1 cellular context compared by ENCODE assay signal in the genomic region with DNA sequence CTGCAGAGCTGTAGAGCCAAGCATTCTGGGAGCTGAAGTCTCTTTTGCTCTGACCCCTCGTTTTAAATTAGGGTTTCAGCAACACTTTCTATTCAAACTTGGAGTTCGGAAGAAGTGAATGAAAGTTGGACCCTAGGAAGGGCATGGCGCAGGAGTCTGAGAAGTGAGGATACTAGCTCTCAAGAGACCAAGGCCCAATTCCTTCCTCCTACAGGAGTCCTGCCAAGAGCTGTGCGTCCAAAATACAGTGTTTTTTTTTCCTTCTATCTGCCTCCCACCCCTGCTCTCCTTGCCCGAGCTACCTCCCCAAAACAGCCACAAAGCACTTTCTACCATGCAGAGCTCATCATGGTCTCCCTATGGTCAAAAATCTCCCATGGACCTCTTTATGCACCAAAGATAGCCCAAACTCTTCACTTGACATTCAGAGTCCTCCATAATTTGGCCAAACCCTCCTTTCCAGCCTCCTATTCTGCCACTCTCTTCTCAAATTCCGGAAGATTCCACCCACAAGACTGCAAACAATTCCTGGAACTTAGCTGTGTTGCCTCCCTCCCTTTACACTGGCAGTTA.
TF ChIP-seq lines count a peak whose summit lies in the region.

No MANE protein-coding gene starts in this region.

TF ChIP-seq in HepG2, 621 proteins besides CTCF, POLR2A, EP300 and RAD21 (continued from another document):
- TF ChIP-seq TBP (CRISPR knock-in tag; IDR thresholded peaks at IDR 0.05) (0 out of 2 replicates have a peak, but pooled peaks have one; percentile 5), ZNF326 (CRISPR knock-in tag; IDR thresholded peaks at IDR 0.05; ENCODE audit: borderline replicate concordance) (no peak), ZNF766 (CRISPR knock-in tag; IDR thresholded peaks at IDR 0.05; ENCODE audit: borderline replicate concordance) (0 out of 2 replicates have a peak, but pooled peaks have one; percentile 18), ZNF749 (CRISPR knock-in tag; IDR thresholded peaks at IDR 0.05; ENCODE audit: borderline replicate concordance) (0 out of 2 replicates have a peak, but pooled peaks have one; percentile 17), AHDC1 (CRISPR knock-in tag; IDR thresholded peaks at IDR 0.05; ENCODE audit: borderline replicate concordance) (0 out of 2 replicates have a peak, but pooled peaks have one; percentile 61), NCOA1 (CRISPR knock-in tag; IDR thresholded peaks at IDR 0.05) (0 out of 2 replicates have a peak, but pooled peaks have one; percentile 18), ZNF225 (CRISPR knock-in tag; IDR thresholded peaks at IDR 0.05) (no peak), KDM5A (IDR thresholded peaks at IDR 0.05; ENCODE audit: borderline replicate concordance, low read length) (no peak), EZH2 (conservative IDR thresholded peaks at IDR 0.05; ENCODE audit: low read depth, low read length) (peak; percentile 75; the same call in 1 of the 2 replicates), PHF21A (CRISPR knock-in tag; IDR thresholded peaks at IDR 0.05) (peak; percentile 55), GTF3A (CRISPR knock-in tag; conservative IDR thresholded peaks at IDR 0.05) (no peak), IRX3 (CRISPR knock-in tag; IDR thresholded peaks at IDR 0.05; ENCODE audit: borderline replicate concordance, low read depth) (0 out of 2 replicates have a peak, but pooled peaks have one; percentile 10), NAIF1 (CRISPR knock-in tag; IDR thresholded peaks at IDR 0.05; ENCODE audit: borderline replicate concordance) (no peak), RFXANK (CRISPR knock-in tag; IDR thresholded peaks at IDR 0.05) (0 out of 2 replicates have a peak, but pooled peaks have one; percentile 3), ZNF850 (CRISPR knock-in tag; conservative IDR thresholded peaks at IDR 0.05) (peak; percentile 79; the same call in 1 of the 2 replicates), ZNF747 (CRISPR knock-in tag; IDR thresholded peaks at IDR 0.05; ENCODE audit: borderline replicate concordance) (0 out of 2 replicates have a peak, but pooled peaks have one; percentile 13), NR0B2 (CRISPR knock-in tag; IDR thresholded peaks at IDR 0.05) (no peak), AKAP8 (CRISPR knock-in tag; IDR thresholded peaks at IDR 0.05) (0 out of 2 replicates have a peak, but pooled peaks have one; percentile 5), SMAD3 (CRISPR knock-in tag; IDR thresholded peaks at IDR 0.05) (0 out of 2 replicates have a peak, but pooled peaks have one; percentile 2), GATAD1 (CRISPR knock-in tag; IDR thresholded peaks at IDR 0.05) (no peak), ZNF333 (CRISPR knock-in tag; IDR thresholded peaks at IDR 0.05; ENCODE audit: borderline replicate concordance) (0 out of 2 replicates have a peak, but pooled peaks have one; percentile 1), TGIF2 (CRISPR knock-in tag; IDR thresholded peaks at IDR 0.05) (peak; percentile 61), ZNF605 (CRISPR knock-in tag; IDR thresholded peaks at IDR 0.05) (peak; percentile 16; the same call in 1 of the 2 replicates), ZNF235 (CRISPR knock-in tag; IDR thresholded peaks at IDR 0.05; ENCODE audit: borderline replicate concordance) (0 out of 2 replicates have a peak, but pooled peaks have one; percentile 24), ZNF839 (CRISPR knock-in tag; IDR thresholded peaks at IDR 0.05; ENCODE audit: borderline replicate concordance) (no peak), EED (CRISPR knock-in tag; IDR thresholded peaks at IDR 0.05) (no peak), ETV5 (CRISPR knock-in tag; IDR thresholded peaks at IDR 0.05; ENCODE audit: borderline replicate concordance) (no peak), EHMT2 (IDR thresholded peaks at IDR 0.05; ENCODE audit: borderline replicate concordance, low read depth, low read length) (peak; percentile 92), ZNF354B (CRISPR knock-in tag; IDR thresholded peaks at IDR 0.05) (0 out of 2 replicates have a peak, but pooled peaks have one; percentile 47), ZNF264 (CRISPR knock-in tag; IDR thresholded peaks at IDR 0.05) (peak; percentile 35; the same call in 1 of the 2 replicates), ZNF136 (CRISPR knock-in tag; IDR thresholded peaks at IDR 0.05; ENCODE audit: low read depth) (0 out of 2 replicates have a peak, but pooled peaks have one; percentile 13), PRMT3 (CRISPR knock-in tag; IDR thresholded peaks at IDR 0.05; ENCODE audit: borderline replicate concordance, low read depth) (0 out of 2 replicates have a peak, but pooled peaks have one; percentile 5)
- TF ChIP-seq, protein P1, sequence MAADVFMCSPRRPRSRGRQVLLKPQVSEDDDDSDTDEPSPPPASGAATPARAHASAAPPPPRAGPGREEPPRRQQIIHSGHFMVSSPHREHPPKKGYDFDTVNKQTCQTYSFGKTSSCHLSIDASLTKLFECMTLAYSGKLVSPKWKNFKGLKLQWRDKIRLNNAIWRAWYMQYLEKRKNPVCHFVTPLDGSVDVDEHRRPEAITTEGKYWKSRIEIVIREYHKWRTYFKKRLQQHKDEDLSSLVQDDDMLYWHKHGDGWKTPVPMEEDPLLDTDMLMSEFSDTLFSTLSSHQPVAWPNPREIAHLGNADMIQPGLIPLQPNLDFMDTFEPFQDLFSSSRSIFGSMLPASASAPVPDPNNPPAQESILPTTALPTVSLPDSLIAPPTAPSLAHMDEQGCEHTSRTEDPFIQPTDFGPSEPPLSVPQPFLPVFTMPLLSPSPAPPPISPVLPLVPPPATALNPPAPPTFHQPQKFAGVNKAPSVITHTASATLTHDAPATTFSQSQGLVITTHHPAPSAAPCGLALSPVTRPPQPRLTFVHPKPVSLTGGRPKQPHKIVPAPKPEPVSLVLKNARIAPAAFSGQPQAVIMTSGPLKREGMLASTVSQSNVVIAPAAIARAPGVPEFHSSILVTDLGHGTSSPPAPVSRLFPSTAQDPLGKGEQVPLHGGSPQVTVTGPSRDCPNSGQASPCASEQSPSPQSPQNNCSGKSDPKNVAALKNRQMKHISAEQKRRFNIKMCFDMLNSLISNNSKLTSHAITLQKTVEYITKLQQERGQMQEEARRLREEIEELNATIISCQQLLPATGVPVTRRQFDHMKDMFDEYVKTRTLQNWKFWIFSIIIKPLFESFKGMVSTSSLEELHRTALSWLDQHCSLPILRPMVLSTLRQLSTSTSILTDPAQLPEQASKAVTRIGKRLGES (CRISPR knock-in tag; IDR thresholded peaks at IDR 0.05; ENCODE audit: borderline replicate concordance), result no peak
- TF ChIP-seq, protein P2, sequence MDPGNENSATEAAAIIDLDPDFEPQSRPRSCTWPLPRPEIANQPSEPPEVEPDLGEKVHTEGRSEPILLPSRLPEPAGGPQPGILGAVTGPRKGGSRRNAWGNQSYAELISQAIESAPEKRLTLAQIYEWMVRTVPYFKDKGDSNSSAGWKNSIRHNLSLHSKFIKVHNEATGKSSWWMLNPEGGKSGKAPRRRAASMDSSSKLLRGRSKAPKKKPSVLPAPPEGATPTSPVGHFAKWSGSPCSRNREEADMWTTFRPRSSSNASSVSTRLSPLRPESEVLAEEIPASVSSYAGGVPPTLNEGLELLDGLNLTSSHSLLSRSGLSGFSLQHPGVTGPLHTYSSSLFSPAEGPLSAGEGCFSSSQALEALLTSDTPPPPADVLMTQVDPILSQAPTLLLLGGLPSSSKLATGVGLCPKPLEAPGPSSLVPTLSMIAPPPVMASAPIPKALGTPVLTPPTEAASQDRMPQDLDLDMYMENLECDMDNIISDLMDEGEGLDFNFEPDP (CRISPR knock-in tag; conservative IDR thresholded peaks at IDR 0.05), result 0 out of 2 replicates have a peak, but pooled peaks have one; percentile 1
- TF ChIP-seq, protein P3, sequence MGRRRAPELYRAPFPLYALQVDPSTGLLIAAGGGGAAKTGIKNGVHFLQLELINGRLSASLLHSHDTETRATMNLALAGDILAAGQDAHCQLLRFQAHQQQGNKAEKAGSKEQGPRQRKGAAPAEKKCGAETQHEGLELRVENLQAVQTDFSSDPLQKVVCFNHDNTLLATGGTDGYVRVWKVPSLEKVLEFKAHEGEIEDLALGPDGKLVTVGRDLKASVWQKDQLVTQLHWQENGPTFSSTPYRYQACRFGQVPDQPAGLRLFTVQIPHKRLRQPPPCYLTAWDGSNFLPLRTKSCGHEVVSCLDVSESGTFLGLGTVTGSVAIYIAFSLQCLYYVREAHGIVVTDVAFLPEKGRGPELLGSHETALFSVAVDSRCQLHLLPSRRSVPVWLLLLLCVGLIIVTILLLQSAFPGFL (CRISPR knock-in tag; IDR thresholded peaks at IDR 0.05), result 0 out of 2 replicates have a peak, but pooled peaks have one; percentile 2
- TF ChIP-seq, protein P4, sequence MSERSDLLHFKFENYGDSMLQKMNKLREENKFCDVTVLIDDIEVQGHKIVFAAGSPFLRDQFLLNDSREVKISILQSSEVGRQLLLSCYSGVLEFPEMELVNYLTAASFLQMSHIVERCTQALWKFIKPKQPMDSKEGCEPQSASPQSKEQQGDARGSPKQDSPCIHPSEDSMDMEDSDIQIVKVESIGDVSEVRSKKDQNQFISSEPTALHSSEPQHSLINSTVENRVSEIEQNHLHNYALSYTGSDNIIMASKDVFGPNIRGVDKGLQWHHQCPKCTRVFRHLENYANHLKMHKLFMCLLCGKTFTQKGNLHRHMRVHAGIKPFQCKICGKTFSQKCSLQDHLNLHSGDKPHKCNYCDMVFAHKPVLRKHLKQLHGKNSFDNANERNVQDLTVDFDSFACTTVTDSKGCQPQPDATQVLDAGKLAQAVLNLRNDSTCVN (CRISPR knock-in tag; IDR thresholded peaks at IDR 0.05; ENCODE audit: borderline replicate concordance), result peak; percentile 29; the same call in 1 of the 2 replicates
- TF ChIP-seq, protein P5, sequence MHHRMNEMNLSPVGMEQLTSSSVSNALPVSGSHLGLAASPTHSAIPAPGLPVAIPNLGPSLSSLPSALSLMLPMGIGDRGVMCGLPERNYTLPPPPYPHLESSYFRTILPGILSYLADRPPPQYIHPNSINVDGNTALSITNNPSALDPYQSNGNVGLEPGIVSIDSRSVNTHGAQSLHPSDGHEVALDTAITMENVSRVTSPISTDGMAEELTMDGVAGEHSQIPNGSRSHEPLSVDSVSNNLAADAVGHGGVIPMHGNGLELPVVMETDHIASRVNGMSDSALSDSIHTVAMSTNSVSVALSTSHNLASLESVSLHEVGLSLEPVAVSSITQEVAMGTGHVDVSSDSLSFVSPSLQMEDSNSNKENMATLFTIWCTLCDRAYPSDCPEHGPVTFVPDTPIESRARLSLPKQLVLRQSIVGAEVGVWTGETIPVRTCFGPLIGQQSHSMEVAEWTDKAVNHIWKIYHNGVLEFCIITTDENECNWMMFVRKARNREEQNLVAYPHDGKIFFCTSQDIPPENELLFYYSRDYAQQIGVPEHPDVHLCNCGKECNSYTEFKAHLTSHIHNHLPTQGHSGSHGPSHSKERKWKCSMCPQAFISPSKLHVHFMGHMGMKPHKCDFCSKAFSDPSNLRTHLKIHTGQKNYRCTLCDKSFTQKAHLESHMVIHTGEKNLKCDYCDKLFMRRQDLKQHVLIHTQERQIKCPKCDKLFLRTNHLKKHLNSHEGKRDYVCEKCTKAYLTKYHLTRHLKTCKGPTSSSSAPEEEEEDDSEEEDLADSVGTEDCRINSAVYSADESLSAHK (CRISPR knock-in tag; IDR thresholded peaks at IDR 0.05; ENCODE audit: borderline replicate concordance), result 0 out of 2 replicates have a peak, but pooled peaks have one; percentile 19
- TF ChIP-seq, protein P6, sequence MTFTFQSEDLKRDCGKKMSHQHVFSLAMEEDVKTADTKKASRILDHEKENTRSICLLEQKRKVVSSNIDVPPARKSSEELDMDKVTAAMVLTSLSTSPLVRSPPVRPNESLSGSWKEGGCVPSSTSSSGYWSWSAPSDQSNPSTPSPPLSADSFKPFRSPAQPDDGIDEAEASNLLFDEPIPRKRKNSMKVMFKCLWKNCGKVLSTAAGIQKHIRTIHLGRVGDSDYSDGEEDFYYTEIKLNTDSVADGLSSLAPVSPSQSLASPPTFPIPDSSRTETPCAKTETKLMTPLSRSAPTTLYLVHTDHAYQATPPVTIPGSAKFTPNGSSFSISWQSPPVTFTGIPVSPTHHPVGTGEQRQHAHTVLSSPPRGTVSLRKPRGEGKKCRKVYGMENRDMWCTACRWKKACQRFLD (CRISPR knock-in tag; IDR thresholded peaks at IDR 0.05; ENCODE audit: borderline replicate concordance), result peak; percentile 17; the same call in 1 of the 2 replicates
TF ChIP-seq in HepG2: peak in this region for 42.
